ENCODE assay signal across 13 cellular contexts in the genomic region with DNA sequence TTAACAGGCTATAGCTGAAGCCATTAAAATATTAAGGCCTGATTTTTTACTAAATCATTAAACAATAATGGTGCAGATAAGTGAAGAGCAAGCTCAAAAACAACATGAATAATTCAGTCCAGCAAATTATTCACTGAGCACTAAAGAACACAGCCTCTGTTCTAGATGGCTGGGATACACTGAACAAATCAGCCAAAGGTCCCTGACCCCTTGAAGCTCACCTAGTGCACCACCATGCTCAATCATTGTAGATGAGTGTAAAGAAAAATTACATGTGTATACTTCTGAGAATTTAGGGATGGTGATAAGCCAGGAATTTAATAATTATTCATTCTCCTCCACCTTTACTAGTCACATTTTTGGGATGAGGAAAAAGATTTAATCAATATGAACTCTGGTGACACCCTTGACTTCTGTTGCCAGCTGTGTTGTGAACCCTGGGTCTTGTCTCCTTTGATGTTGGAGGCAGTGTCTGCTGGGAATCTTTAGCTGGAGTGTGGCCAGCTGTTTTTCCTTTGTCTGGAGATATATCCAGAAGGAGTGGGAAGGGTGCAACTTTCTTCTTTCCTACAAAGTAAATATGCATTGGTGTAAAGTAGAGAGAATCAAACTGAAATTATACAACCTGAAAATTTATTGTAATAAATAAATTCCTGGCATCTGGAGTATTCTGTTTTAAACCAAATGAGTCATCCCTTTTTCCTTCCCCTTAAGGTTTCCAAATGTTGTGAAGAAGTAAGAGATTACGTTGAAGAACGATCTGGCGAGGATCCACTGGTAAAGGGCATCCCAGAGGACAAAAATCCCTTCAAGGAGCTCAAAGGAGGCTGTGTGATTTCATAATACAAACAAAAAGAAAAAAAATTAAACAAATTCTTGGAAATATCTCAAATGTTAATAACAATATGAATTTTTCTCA. TPM values are rescaled to one million over a fixed set of nuclear protein-coding genes. Genes with fewer than 3 reads are reported as not detected.
DNase-seq lines count a peak whose midpoint lies in the region; ATAC-seq, FAIRE-seq and TF ChIP-seq lines count a peak whose summit lies in the region.
"Had no signal": no experiment of that assay in that cellular context is flagged by ENCODE, and none has a peak within 500 bp of the region (broad histone marks: within the 10 kb centered on the region; RNA-seq: fewer than 3 reads in every experiment).

No MANE protein-coding gene starts in this region.

- H3K9me3 ChIP-seq in SJCRH30 (replicated peaks) (0 out of 2 replicates have a peak, but pooled peaks cover 2% of the 10 kb centered on the region), pancreas (no peaks in the 10 kb centered on the region)
- H3K9me3 ChIP-seq: BLaER1 had no signal

- peak; percentile 73 for FAIRE-seq in pancreas (lab: Jason Lieb, UNC)
- no peak for FAIRE-seq in GM19239 (lab: Jason Lieb, UNC)

- peak; percentile 46 to 80 (median 54) for ATAC-seq in pancreas
- ATAC-seq: activated CD8-positive, alpha-beta memory T cell treated with anti-CD3 and anti-CD28 coated beads, Interleukin-2, amount 10 ng/mL, durations not matched to agents 7 days and 5 days had no signal

- intact Hi-C loops in pancreas (cut with DNase I) = no loop called here

- DNase-seq in AG20443 (ENCODE audit: low spot score) (peak; percentile 32), SJCRH30 (peak; percentile 29 to 54), fibroblast of the conjunctiva (ENCODE audit: low read depth) (peak; percentile 47), pancreas (peak in 1 of 6 donors; percentile 4), SKM-1 treated with dmso at 0.1 percent for 144 hours (lab: John Stamatoyannopoulos, UW; ENCODE audit: unreplicated experiment) (no peak), HuH-7 (ENCODE audit: low spot score) (no peak), GM19239 (ENCODE audit: insufficient read length, low spot score) (no peak), NCI-H2081 treated with DMSO at 0.1 percent for 48 hours (lab: John Stamatoyannopoulos, UW) (no peak)
- DNase-seq: activated CD8-positive, alpha-beta memory T cell treated with anti-CD3 and anti-CD28 coated beads, Interleukin-2, amount 10 ng/mL, durations not matched to agents 7 days and 5 days; NCI-H510A treated with DMSO at 0.1 percent for 48 hours had no signal

- 45 to 52% methylated on average over 3 of the region's 3 CpGs for WGBS in pancreas, 2 donors

- TF ChIP-seq CTCF in pancreas (IDR thresholded peaks at IDR 0.05) = no peak

- H3K36me3 ChIP-seq in SJCRH30 = no peaks in the 10 kb centered on the region
- H3K36me3 ChIP-seq in pancreas = no peaks in the 10 kb centered on the region
- H3K36me3 ChIP-seq: BLaER1 had no signal

- H3K4me3 ChIP-seq in SJCRH30 (no peak overlapping the region), pancreas (no peak overlapping the region)
- H3K4me3 ChIP-seq: BLaER1 had no signal

- no peak overlapping the region for H3K27ac ChIP-seq in SJCRH30
- H3K27ac ChIP-seq in pancreas = no peak overlapping the region
- H3K27ac ChIP-seq: BLaER1 had no signal

- H3K27me3 ChIP-seq in SJCRH30 = no peaks in the 10 kb centered on the region
- H3K27me3 ChIP-seq in pancreas = no peaks in the 10 kb centered on the region
- H3K27me3 ChIP-seq: BLaER1 had no signal

- H3K4me1 ChIP-seq in SJCRH30 = peaks cover 7% of the 10 kb centered on the region; the same call in 1 of the 2 replicates
- H3K4me1 ChIP-seq in pancreas = no peaks in the 10 kb centered on the region

RNA-seq across cellular contexts. Expression of gene GNGT1, which starts 4.0 kb away (rescaled TPM):
- 0.48 and 0.65 TPM in 2 replicates for total RNA-seq in SJCRH30 (2014; rRNA removed; shearing (Covaris generic))
- not detected for total RNA-seq in pancreas
- polyA plus RNA-seq in pancreas = not detected
- total RNA-seq: activated CD8-positive, alpha-beta memory T cell treated with anti-CD3 and anti-CD28 coated beads, Interleukin-2, amount 10 ng/mL, durations not matched to agents 7 days and 5 days; G401; mononuclear cell had no signal

RNA-seq across cellular contexts. Expression of gene GNG11, which starts 11.2 kb away (rescaled TPM):
- total RNA-seq in SJCRH30 (2014; rRNA removed; shearing (Covaris generic)) = 12.5 and 12.7 TPM in 2 replicates
- total RNA-seq in pancreas = 1 to 10 TPM; 1.6 to 4.8 (median 3.3) TPM
- polyA plus RNA-seq in pancreas = 10 to 100 TPM; 12.1 TPM
- total RNA-seq: activated CD8-positive, alpha-beta memory T cell treated with anti-CD3 and anti-CD28 coated beads, Interleukin-2, amount 10 ng/mL, durations not matched to agents 7 days and 5 days; G401 had no signal

RNA-seq across cellular contexts. Expression of gene TFPI2, which starts 19.8 kb away (rescaled TPM):
- 4.3 and 5.4 TPM in 2 replicates for total RNA-seq in SJCRH30 (2014; rRNA removed; shearing (Covaris generic))
- 10 to 100 TPM; 11.8 to 49.2 (median 16.6) TPM for total RNA-seq in pancreas
- polyA plus RNA-seq in pancreas = 10 to 100 TPM; 24.5 to 37.9 TPM
- total RNA-seq: G401, mononuclear cell had no signal

Comparison
In these comparisons a context has a peak if more than half of its experiments do, and no peak if none do; other contexts are left out.
1. DNase-seq: peak in AG20443 (single experiment), SJCRH30 (2 of 2) and fibroblast of the conjunctiva (single experiment); none in SKM-1 treated with dmso at 0.1 percent for 144 hours (single experiment), HuH-7 (single experiment), GM19239 (single experiment) and NCI-H2081 treated with DMSO at 0.1 percent for 48 hours (single experiment).